In genomic region chr15:68800875-68801274, GRCh38 we compare ENCODE assay signal across 27 cellular contexts. TPM values are rescaled to one million over a fixed set of nuclear protein-coding genes. Genes with fewer than 3 reads are reported as not detected.
DNase-seq lines count a peak whose midpoint lies in the region; ATAC-seq and TF ChIP-seq lines count a peak whose summit lies in the region.
"Had no signal": no experiment of that assay in that cellular context is flagged by ENCODE, and none has a peak within 500 bp of the region (broad histone marks: within the 10 kb centered on the region; RNA-seq: fewer than 3 reads in every experiment).

No MANE protein-coding gene starts in this region.

- H3K4me2 ChIP-seq in KMS-11: peak overlapping the region; percentile 55; the same call in 1 of the 2 replicates
- H3K4me2 ChIP-seq: A549 had no signal

- H3K4me3 Mint-ChIP-seq in activated T-cell treated with anti-CD3 and anti-CD28 coated beads, Interleukin-2, amount 50 U/mL, for 72 hours: no peak overlapping the region
- H3K4me3 Mint-ChIP-seq in activated T-cell treated with anti-CD3 and anti-CD28 coated beads, Interleukin-2, amount 50 U/mL, for 4 hours: no peak overlapping the region
- H3K4me3 Mint-ChIP-seq: activated CD4-positive, alpha-beta memory T cell treated with anti-CD3 and anti-CD28 coated beads, Interleukin-2, amount 10 ng/mL, durations not matched to agents 7 days and 5 days; T-cell had no signal

- DNase-seq in activated T-cell treated with anti-CD3 and anti-CD28 coated beads, Interleukin-2, amount 50 U/mL, for 72 hours: no peak
- DNase-seq in activated T-cell treated with anti-CD3 and anti-CD28 coated beads, Interleukin-2, amount 50 U/mL, for 4 hours: no peak
- DNase-seq in mesenteric fat pad (ENCODE audit: low spot score) (peak; percentile 4), SHP77 treated with DMSO at 0.1 percent for 48 hours (lab: John Stamatoyannopoulos, UW) (no peak), T1000 (lab: John Stamatoyannopoulos, UW) (no peak), NCI-H524 treated with DMSO at 0.1 percent for 48 hours (lab: John Stamatoyannopoulos, UW) (no peak)
- DNase-seq in stimulated activated CD8-positive, alpha-beta memory T cell treated with anti-CD3 and anti-CD28 coated beads, Interleukin-4, amount 100 ng/mL, for 48 hours: peak; percentile 9
- DNase-seq: activated CD4-positive, alpha-beta memory T cell treated with anti-CD3 and anti-CD28 coated beads, Interleukin-2, amount 10 ng/mL, durations not matched to agents 7 days and 5 days; activated CD4-positive, CD25-positive, alpha-beta regulatory T cell treated with anti-CD3 and anti-CD28 coated beads, Interleukin-2, amount 50 U/mL, for 72 hours; amniotic stem cell; brain microvascular endothelial cell; DMS79 treated with DMSO at 0.1 percent for 48 hours; HCEC 1CT; KBM-7; NCI-H1417 treated with DMSO at 0.1 percent for 48 hours; NCI-H2081; NCI-H345; NCI-H774; stimulated activated CD4-positive, alpha-beta T cell treated with anti-CD3 and anti-CD28 coated beads, Interleukin-4, amount 100 ng/mL, for 4 hours; stimulated activated naive CD4-positive, alpha-beta T cell treated with Interleukin-2 at 50 U/mL for 16 hours; T-cell; uterus had no signal

- peaks cover 98% of the 10 kb centered on the region for H3K79me2 ChIP-seq in KMS-11 (ENCODE audit: insufficient read depth, low read depth)

- peak overlapping the region; percentile 25 for H3K27ac Mint-ChIP-seq in activated T-cell treated with anti-CD3 and anti-CD28 coated beads, Interleukin-2, amount 50 U/mL, for 72 hours
- H3K27ac Mint-ChIP-seq: activated CD4-positive, alpha-beta memory T cell treated with anti-CD3 and anti-CD28 coated beads, Interleukin-2, amount 10 ng/mL, durations not matched to agents 7 days and 5 days had no signal

- H4K20me1 ChIP-seq in KMS-11 (ENCODE audit: insufficient read depth): peaks cover 43% of the 10 kb centered on the region

- no peak overlapping the region; the same call in 1 of the 2 replicates for H3K9ac ChIP-seq in KMS-11

- no peak overlapping the region for H3K4me3 ChIP-seq in KMS-11 (IDR thresholded peaks at IDR 0.05; ENCODE audit: insufficient read depth, low read depth, low read length)
- H3K4me3 ChIP-seq: A549, prostate gland, thoracic aorta, uterus had no signal

- H3K36me3 Mint-ChIP-seq in activated T-cell treated with anti-CD3 and anti-CD28 coated beads, Interleukin-2, amount 50 U/mL, for 72 hours (ENCODE audit: insufficient read depth in 2 of 2): peaks cover 0 to 1% of the 10 kb centered on the region in 2 donors
- peaks cover 11% of the 10 kb centered on the region for H3K36me3 Mint-ChIP-seq in activated T-cell treated with anti-CD3 and anti-CD28 coated beads, Interleukin-2, amount 50 U/mL, for 4 hours (ENCODE audit: insufficient read depth)

- H3K27ac ChIP-seq in KMS-11: peak overlapping the region; percentile 53; the same call in 1 of the 2 replicates
- H3K27ac ChIP-seq: A549, brain microvascular endothelial cell, epithelial cell of prostate, prostate gland, thoracic aorta, uterus had no signal

- H3K4me1 Mint-ChIP-seq in activated T-cell treated with anti-CD3 and anti-CD28 coated beads, Interleukin-2, amount 50 U/mL, for 72 hours (ENCODE audit: low read depth): peaks cover 72% of the 10 kb centered on the region
- H3K4me1 Mint-ChIP-seq in activated T-cell treated with anti-CD3 and anti-CD28 coated beads, Interleukin-2, amount 50 U/mL, for 4 hours (ENCODE audit: low read depth): peaks cover 88% of the 10 kb centered on the region

- no peaks in the 10 kb centered on the region for H3K36me3 ChIP-seq in KMS-11 (ENCODE audit: insufficient read depth)
- H3K36me3 ChIP-seq: brain microvascular endothelial cell, prostate gland, thoracic aorta, uterus had no signal

- no peaks in the 10 kb centered on the region for H3K27me3 ChIP-seq in KMS-11 (ENCODE audit: insufficient read depth, low read depth)
- H3K27me3 ChIP-seq: brain microvascular endothelial cell, uterus had no signal

- H3K9me3 Mint-ChIP-seq in activated T-cell treated with anti-CD3 and anti-CD28 coated beads, Interleukin-2, amount 50 U/mL, for 72 hours: no peaks in the 10 kb centered on the region
- no peaks in the 10 kb centered on the region for H3K9me3 Mint-ChIP-seq in activated T-cell treated with anti-CD3 and anti-CD28 coated beads, Interleukin-2, amount 50 U/mL, for 4 hours
- H3K9me3 Mint-ChIP-seq: activated CD4-positive, alpha-beta memory T cell treated with anti-CD3 and anti-CD28 coated beads, Interleukin-2, amount 10 ng/mL, durations not matched to agents 7 days and 5 days; T-cell had no signal

- no peak for ATAC-seq in activated T-cell treated with anti-CD3 and anti-CD28 coated beads, Interleukin-2, amount 50 U/mL, for 72 hours (replicated peaks in 1 of 2)
- ATAC-seq in activated T-cell treated with anti-CD3 and anti-CD28 coated beads, Interleukin-2, amount 50 U/mL, for 4 hours: no peak
- ATAC-seq: A549, T-cell had no signal

- H3K4me1 ChIP-seq in KMS-11 (ENCODE audit: low read depth, poor library complexity, severe bottlenecking): peaks cover 96% of the 10 kb centered on the region

- no peak overlapping the region for H2AFZ ChIP-seq in KMS-11 (ENCODE audit: low read depth)

- TF ChIP-seq CTCF in KMS-11 (conservative IDR thresholded peaks at IDR 0.05; ENCODE audit: low read depth, low read length): no peak

- H3K27me3 Mint-ChIP-seq in activated T-cell treated with anti-CD3 and anti-CD28 coated beads, Interleukin-2, amount 50 U/mL, for 72 hours (ENCODE audit: low read depth): no peaks in the 10 kb centered on the region
- H3K27me3 Mint-ChIP-seq in activated T-cell treated with anti-CD3 and anti-CD28 coated beads, Interleukin-2, amount 50 U/mL, for 4 hours (ENCODE audit: low read depth): no peaks in the 10 kb centered on the region
- H3K27me3 Mint-ChIP-seq: activated CD4-positive, alpha-beta memory T cell treated with anti-CD3 and anti-CD28 coated beads, Interleukin-2, amount 10 ng/mL, durations not matched to agents 7 days and 5 days; T-cell had no signal

RNA-seq across cellular contexts. Expression of gene ANP32A, which starts 19.8 kb away (rescaled TPM):
- total RNA-seq in activated T-cell treated with anti-CD3 and anti-CD28 coated beads, Interleukin-2, amount 50 U/mL, for 72 hours: 100 to 1,000 TPM; 200 to 204 TPM
- total RNA-seq in activated T-cell treated with anti-CD3 and anti-CD28 coated beads, Interleukin-2, amount 50 U/mL, for 4 hours: 100 to 1,000 TPM; 260 to 273 (median 263) TPM
- total RNA-seq in mesenteric fat pad: 92.6 TPM

Comparison
In these comparisons a context has a peak if more than half of its experiments do, and no peak if none do; other contexts are left out.
1. DNase-seq: peak in mesenteric fat pad (single experiment) and stimulated activated CD8-positive, alpha-beta memory T cell treated with anti-CD3 and anti-CD28 coated beads, Interleukin-4, amount 100 ng/mL, for 48 hours (single experiment); none in activated T-cell treated with anti-CD3 and anti-CD28 coated beads, Interleukin-2, amount 50 U/mL, for 72 hours (0 of 2), activated T-cell treated with anti-CD3 and anti-CD28 coated beads, Interleukin-2, amount 50 U/mL, for 4 hours (single experiment), SHP77 treated with DMSO at 0.1 percent for 48 hours (single experiment), T1000 (single experiment) and NCI-H524 treated with DMSO at 0.1 percent for 48 hours (single experiment).